ENCODE assay signal across 18 cellular contexts in genomic region chr5:129104910-129105455, GRCh38. TPM values are rescaled to one million over a fixed set of nuclear protein-coding genes. Genes with fewer than 3 reads are reported as not detected.
A peak's percentile ranks its signal among the peaks of the same experiment; 100 is the strongest.
DNase-seq lines count a peak whose midpoint lies in the region; ATAC-seq and TF ChIP-seq lines count a peak whose summit lies in the region.
"Had no signal": no experiment of that assay in that cellular context is flagged by ENCODE, and none has a peak within 500 bp of the region (broad histone marks: within the 10 kb centered on the region; RNA-seq: fewer than 3 reads in every experiment).

No MANE protein-coding gene starts in this region.

- H3K36me3 ChIP-seq in left ventricle myocardium inferior (peaks cover 43% of the 10 kb centered on the region), GM23338 (ENCODE audit: insufficient read depth) (peaks cover 5% of the 10 kb centered on the region; the same call in 1 of the 2 replicates), spleen (peaks cover 0 to 49% (median 15%) of the 10 kb centered on the region in 6 donors)

- H2AFZ ChIP-seq in GM23338: no peak overlapping the region

- WGBS in spleen, 5 donors: 88 to 94% (median 92%) methylated on average over 5 of the region's 5 CpGs

- no peaks in the 10 kb centered on the region for H3K9me2 ChIP-seq in GM23338 (ENCODE audit: insufficient read depth)

- no peak overlapping the region for H3K4me2 ChIP-seq in GM23338
- H3K4me2 ChIP-seq: BLaER1 had no signal

- peaks cover 12% of the 10 kb centered on the region; the same call in 1 of the 2 replicates for H3K79me2 ChIP-seq in GM23338 (replicated peaks; ENCODE audit: insufficient read depth)

- no peak for ATAC-seq in left cardiac atrium
- ATAC-seq in GM23338: no peak
- ATAC-seq: GM12878 had no signal

- H3K4me1 Mint-ChIP-seq in GM23338: peaks cover 22% of the 10 kb centered on the region; the same call in 2 of the 3 replicates
- H3K4me1 Mint-ChIP-seq in progenitor cell of endocrine pancreas (ENCODE audit: low read depth): peaks cover 12% of the 10 kb centered on the region
- peaks cover 12% of the 10 kb centered on the region for H3K4me1 Mint-ChIP-seq in activated T-cell treated with anti-CD3 and anti-CD28 coated beads, Interleukin-2, amount 50 U/mL, for 24 hours (ENCODE audit: low read depth)

- DNase-seq in left ventricle myocardium inferior (no peak), left cardiac atrium (no peak), GM23338 (ENCODE audit: low spot score) (no peak), progenitor cell of endocrine pancreas (ENCODE audit: low spot score, unreplicated experiment) (no peak), DMS79 (lab: John Stamatoyannopoulos, UW) (no peak), spleen (no peak)
- no peak for DNase-seq in activated T-cell treated with anti-CD3 and anti-CD28 coated beads, Interleukin-2, amount 50 U/mL, for 24 hours
- DNase-seq: CD4-positive, alpha-beta memory T cell; DMS153; DND-41; EL; Karpas-422; KBM-7 had no signal

- TF ChIP-seq POLR2A in spleen (IDR thresholded peaks at IDR 0.05): no peak

- H3K27ac Mint-ChIP-seq in GM23338 (peak overlapping the region; percentile 83), progenitor cell of endocrine pancreas (peak overlapping the region; percentile 8)
- no peak overlapping the region for H3K27ac Mint-ChIP-seq in activated T-cell treated with anti-CD3 and anti-CD28 coated beads, Interleukin-2, amount 50 U/mL, for 24 hours
- H3K27ac Mint-ChIP-seq: CD14-positive monocyte; CD4-positive, alpha-beta memory T cell had no signal

- H3K27me3 Mint-ChIP-seq in GM23338 (ENCODE audit: insufficient read depth, low read depth, poor library complexity) (no peaks in the 10 kb centered on the region), progenitor cell of endocrine pancreas (no peaks in the 10 kb centered on the region)
- no peaks in the 10 kb centered on the region for H3K27me3 Mint-ChIP-seq in activated T-cell treated with anti-CD3 and anti-CD28 coated beads, Interleukin-2, amount 50 U/mL, for 24 hours
- H3K27me3 Mint-ChIP-seq: CD4-positive, alpha-beta memory T cell had no signal

- peaks cover 8% of the 10 kb centered on the region; the same call in 2 of the 3 replicates for H3K36me3 Mint-ChIP-seq in GM23338 (ENCODE audit: low read depth)
- H3K36me3 Mint-ChIP-seq in progenitor cell of endocrine pancreas (ENCODE audit: insufficient read depth): peaks cover 15% of the 10 kb centered on the region
- peaks cover 51% of the 10 kb centered on the region for H3K36me3 Mint-ChIP-seq in activated T-cell treated with anti-CD3 and anti-CD28 coated beads, Interleukin-2, amount 50 U/mL, for 24 hours (ENCODE audit: low read depth)

- no peaks in the 10 kb centered on the region for H4K20me1 ChIP-seq in GM23338 (replicated peaks; ENCODE audit: insufficient read depth)

- H3K9me3 Mint-ChIP-seq in GM23338: no peaks in the 10 kb centered on the region
- H3K9me3 Mint-ChIP-seq in progenitor cell of endocrine pancreas (ENCODE audit: low read depth): no peaks in the 10 kb centered on the region
- no peaks in the 10 kb centered on the region for H3K9me3 Mint-ChIP-seq in activated T-cell treated with anti-CD3 and anti-CD28 coated beads, Interleukin-2, amount 50 U/mL, for 24 hours
- H3K9me3 Mint-ChIP-seq: CD14-positive monocyte; CD4-positive, alpha-beta memory T cell had no signal

- H3K27me3 ChIP-seq in left ventricle myocardium inferior (ENCODE audit: low read depth) (no peaks in the 10 kb centered on the region), GM23338 (ENCODE audit: insufficient read depth) (no peaks in the 10 kb centered on the region), spleen (replicated peaks in 1 of 7) (no peaks in the 10 kb centered on the region)
- H3K27me3 ChIP-seq: BLaER1 had no signal

- intact Hi-C loops in left ventricle myocardium inferior (cut with micrococcal nuclease) (no loop called here), left cardiac atrium (cut with DNase I) (no loop called here), spleen (cut with DNase I; ENCODE audit: low total_unique reads) (no loop called here)

- H3K9me3 ChIP-seq in left ventricle myocardium inferior (replicated peaks) (no peaks in the 10 kb centered on the region), spleen (no peaks in the 10 kb centered on the region)
- H3K9me3 ChIP-seq: BLaER1, HAP-1 had no signal

- TF ChIP-seq CTCF in left ventricle myocardium inferior (IDR thresholded peaks at IDR 0.05; ENCODE audit: borderline replicate concordance) (no peak), GM23338 (conservative IDR thresholded peaks at IDR 0.05; ENCODE audit: low read depth in 2 of 2) (no peak), progenitor cell of endocrine pancreas (IDR thresholded peaks at IDR 0.05; ENCODE audit: unreplicated experiment) (no peak), spleen (IDR thresholded peaks at IDR 0.05 in 8 of 11, conservative IDR thresholded peaks at IDR 0.05 in 3 of 11) (no peak)

- no peaks in the 10 kb centered on the region for H3F3A ChIP-seq in GM23338 (replicated peaks; ENCODE audit: low read depth)

- H3K4me3 Mint-ChIP-seq in GM23338: no peak overlapping the region
- no peak overlapping the region for H3K4me3 Mint-ChIP-seq in progenitor cell of endocrine pancreas (ENCODE audit: low read depth)
- no peak overlapping the region for H3K4me3 Mint-ChIP-seq in activated T-cell treated with anti-CD3 and anti-CD28 coated beads, Interleukin-2, amount 50 U/mL, for 24 hours
- H3K4me3 Mint-ChIP-seq: CD14-positive monocyte; CD4-positive, alpha-beta memory T cell had no signal

- H3K4me3 ChIP-seq in left ventricle myocardium inferior: no peak overlapping the region
- H3K4me3 ChIP-seq in GM23338: no peak overlapping the region
- H3K4me3 ChIP-seq in spleen: no peak overlapping the region
- H3K4me3 ChIP-seq: BLaER1, GM12878, HAP-1 had no signal

- H3K4me1 ChIP-seq in left ventricle myocardium inferior (peaks cover 83% of the 10 kb centered on the region), GM23338 (ENCODE audit: insufficient read depth) (peaks cover 6% of the 10 kb centered on the region; the same call in 1 of the 2 replicates), spleen (no peaks in the 10 kb centered on the region)
- H3K4me1 ChIP-seq: BLaER1 had no signal

- H3K27ac ChIP-seq in left ventricle myocardium inferior (replicated peaks) (peak overlapping the region; percentile 36), GM23338 (ENCODE audit: low read depth) (no peak overlapping the region), spleen (no peak overlapping the region)
- H3K27ac ChIP-seq: 22Rv1, BLaER1 had no signal

RNA-seq across cellular contexts. Expression of gene ISOC1, which starts 10.4 kb away (rescaled TPM):
- total RNA-seq in left ventricle myocardium inferior (112 TPM), left cardiac atrium (100 to 1,000 TPM in 1 of 2 donors, 10 to 100 TPM in 1; 78.7 to 103 TPM), progenitor cell of endocrine pancreas (29.4 and 31.5 TPM in 2 replicates), spleen (10 to 100 TPM; 10.1 to 22.9 (median 11.9) TPM)
- total RNA-seq in GM23338 (2014; rRNA removed; shearing (Covaris generic)): 31.5 and 33.7 TPM in 2 replicates
- polyA plus RNA-seq in GM23338 (2016; fragmentation: Nextera tagmentation; extraction: Ambion mirVana) (31.2 and 34.2 TPM in 2 replicates), spleen (10 to 100 TPM in 2 of 3 donors, 1 to 10 TPM in 1; 7.2 to 14.7 (median 13.0) TPM)
